ENCODE assay signal across 1 cellular context in the genomic region with DNA sequence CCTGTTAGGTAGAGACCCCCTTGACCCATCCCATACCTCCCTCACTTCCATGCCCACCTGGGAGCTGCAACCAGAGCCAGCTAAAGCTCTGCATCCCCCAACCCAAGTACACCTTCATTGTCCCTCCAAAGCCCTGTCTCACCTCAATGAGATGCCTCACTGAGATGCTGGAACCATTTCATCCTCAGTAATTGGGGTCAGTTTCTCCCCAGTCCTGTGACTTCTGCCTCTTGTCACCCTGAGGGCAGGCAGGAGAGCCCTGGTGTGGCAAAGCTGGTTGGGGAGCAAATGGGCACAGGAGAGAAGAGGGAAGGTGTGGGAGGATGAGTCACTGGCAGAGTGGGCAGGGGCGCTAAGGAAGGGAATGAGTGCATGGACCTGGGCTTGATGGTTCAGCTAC.
TF ChIP-seq lines count a peak whose summit lies in the region.

No MANE protein-coding gene starts in this region.

TF ChIP-seq in endothelial cell of umbilical vein, 7 proteins besides CTCF, POLR2A, EP300 and RAD21:
- no peak for TF ChIP-seq GATA2 (IDR thresholded peaks at IDR 0.05; ENCODE audit: insufficient read depth, insufficient read length, low read depth, low read length)
- peak; percentile 12 for TF ChIP-seq FOS (IDR thresholded peaks at IDR 0.05; ENCODE audit: borderline replicate concordance, insufficient read depth, low read length)
TF ChIP-seq in endothelial cell of umbilical vein: peak in this region for 1.
